Comparison of ENCODE assay signal across 8 cellular contexts in genomic region chr15:51622269-51623180, GRCh38. TPM values are rescaled to one million over a fixed set of nuclear protein-coding genes. Genes with fewer than 3 reads are reported as not detected.
A peak's percentile ranks its signal among the peaks of the same experiment; 100 is the strongest.
DNase-seq lines count a peak whose midpoint lies in the region; ATAC-seq, FAIRE-seq and TF ChIP-seq lines count a peak whose summit lies in the region.

Gene DMXL2, minus strand, starts transcription at chr15:51622771. Its CDS starts 226 bp downstream, at chr15:51622545.

- peak within 1 kb of the TSS; percentile 95 for H3K4me3 Mint-ChIP-seq in HFFc6
- peak within 1 kb of the TSS; percentile 92 for H3K4me3 Mint-ChIP-seq in T-helper 17 cell
- H3K4me3 Mint-ChIP-seq in astrocyte (ENCODE audit: unreplicated experiment) = peak within 1 kb of the TSS; percentile 93

- WGBS in right cardiac atrium = under 1% methylated on average over 96 of the region's 96 CpGs

- H3K36me3 ChIP-seq in astrocyte (ENCODE audit: insufficient read depth, low read length) = no peaks in the 10 kb centered on the region

- peak within 1 kb of the TSS; percentile 95 for H3K4me2 ChIP-seq in astrocyte (ENCODE audit: low read length)

- peak within 1 kb of the TSS; percentile 98 for H2AFZ ChIP-seq in astrocyte (ENCODE audit: low read depth, low read length)

- H3K9me3 ChIP-seq in T-helper 17 cell (ENCODE audit: control insufficient read depth, low read length, poor library complexity, severe bottlenecking) (no peaks in the 10 kb centered on the region), astrocyte (ENCODE audit: insufficient read depth, low read depth, low read length) (no peaks in the 10 kb centered on the region), right cardiac atrium (ENCODE audit: control insufficient read depth, low read length) (no peaks in the 10 kb centered on the region)

- peak within 1 kb of the TSS; percentile 87 for H3K9ac ChIP-seq in astrocyte (ENCODE audit: low read length)

- peaks cover 8% of the 10 kb centered on the region for H4K20me1 ChIP-seq in astrocyte (ENCODE audit: insufficient read depth, low read length)

- H3K4me1 Mint-ChIP-seq in HFFc6 (ENCODE audit: low read depth) (peaks cover 27% of the 10 kb centered on the region), T-helper 17 cell (peaks cover 13% of the 10 kb centered on the region), astrocyte (ENCODE audit: low read depth, unreplicated experiment) (peaks cover 6% of the 10 kb centered on the region)

- peak; percentile 78 for ATAC-seq in T-helper 17 cell
- ATAC-seq in right cardiac atrium = peak; percentile 92 to 94

- H3K4me3 ChIP-seq in astrocyte (ENCODE audit: insufficient read depth, low read depth, low read length) (peak within 1 kb of the TSS; percentile 91), right cardiac atrium (ENCODE audit: low read length) (peak within 1 kb of the TSS; percentile 64)

- H3K27ac Mint-ChIP-seq in HFFc6 = peak within 1 kb of the TSS; percentile 79
- H3K27ac Mint-ChIP-seq in T-helper 17 cell = peak within 1 kb of the TSS; percentile 79
- H3K27ac Mint-ChIP-seq in astrocyte (ENCODE audit: unreplicated experiment) = peak within 1 kb of the TSS; percentile 80

- no peaks in the 10 kb centered on the region for H3K36me3 Mint-ChIP-seq in HFFc6 (ENCODE audit: low read depth)
- H3K36me3 Mint-ChIP-seq in T-helper 17 cell (ENCODE audit: low read depth) = no peaks in the 10 kb centered on the region
- no peaks in the 10 kb centered on the region for H3K36me3 Mint-ChIP-seq in astrocyte (ENCODE audit: low read depth, unreplicated experiment)

- peaks cover 7% of the 10 kb centered on the region for H3K27me3 Mint-ChIP-seq in HFFc6 (ENCODE audit: insufficient read depth)
- H3K27me3 Mint-ChIP-seq in T-helper 17 cell = peaks cover 15% of the 10 kb centered on the region
- peaks cover 7% of the 10 kb centered on the region for H3K27me3 Mint-ChIP-seq in astrocyte (ENCODE audit: low read depth, unreplicated experiment)

- H3K27ac ChIP-seq in astrocyte (ENCODE audit: low read depth, low read length) (peak within 1 kb of the TSS; percentile 74), right cardiac atrium (ENCODE audit: low read length) (peak within 1 kb of the TSS; percentile 40)

- H3K79me2 ChIP-seq in astrocyte (ENCODE audit: insufficient read depth, low read length) = peaks cover 17% of the 10 kb centered on the region

- peaks cover 5% of the 10 kb centered on the region for H3K27me3 ChIP-seq in astrocyte (ENCODE audit: insufficient read depth, low read length)
- no peaks in the 10 kb centered on the region for H3K27me3 ChIP-seq in right cardiac atrium (ENCODE audit: control insufficient read depth, insufficient read depth)

- H3K4me1 ChIP-seq in astrocyte (ENCODE audit: insufficient read depth, low read length) (peaks cover 7% of the 10 kb centered on the region), right cardiac atrium (ENCODE audit: control insufficient read depth, insufficient read depth, low read length) (no peaks in the 10 kb centered on the region)

- DNase-seq in GM03348 (ENCODE audit: low spot score) = peak; percentile 96
- peak; percentile 79 for DNase-seq in HFFc6
- DNase-seq in NCI-H128 (lab: John Stamatoyannopoulos, UW; ENCODE audit: unreplicated experiment) = peak; percentile 62
- DNase-seq in T-helper 17 cell = peak; percentile 34 to 64 (median 51)
- peak; percentile 74 for DNase-seq in astrocyte (ENCODE audit: low read depth)
- peak; percentile 88 to 95 (median 95) for DNase-seq in right cardiac atrium
- DNase-seq in pulmonary artery endothelial cell (ENCODE audit: low read depth, low spot score) = peak; percentile 48
- DNase-seq in urothelium cell line (ENCODE audit: low spot score) = peak; percentile 86

- TF ChIP-seq CTCF in HFFc6 (IDR thresholded peaks at IDR 0.05) (no peak), astrocyte (IDR thresholded peaks at IDR 0.05; ENCODE audit: insufficient read depth, low read depth, low read length) (no peak)

- H3K9me3 Mint-ChIP-seq in HFFc6 (no peaks in the 10 kb centered on the region), astrocyte (ENCODE audit: unreplicated experiment) (no peaks in the 10 kb centered on the region)

- FAIRE-seq in astrocyte (lab: Jason Lieb, UNC) = no peak
- FAIRE-seq in urothelium cell line (lab: Jason Lieb, UNC) = peak; percentile 23

- intact Hi-C loops in right cardiac atrium (cut with DNase I) = no loop called here

RNA-seq across cellular contexts. Expression of gene DMXL2, which starts in this region (rescaled TPM):
- 10 to 100 TPM; 10.1 to 12.5 (median 10.7) TPM for total RNA-seq in HFFc6 (2021; fragmentation: NEBNext Ultra II Directional; extraction: Animal tissue kit (Norgen Biotek cat#: 25700))
- 1 to 10 TPM; 5.5 to 7.5 TPM for total RNA-seq in T-helper 17 cell
- 17.8 and 19.0 TPM in 2 replicates for total RNA-seq in astrocyte
- 10 to 100 TPM; 13.0 to 17.1 (median 14.8) TPM for total RNA-seq in right cardiac atrium
- polyA plus RNA-seq in right cardiac atrium = 9.1 TPM
- 11.5 and 12.3 TPM in 2 replicates for total RNA-seq in pulmonary artery endothelial cell

Comparison
In these comparisons a context has a peak if more than half of its experiments do, and no peak if none do; other contexts are left out.
1. Peak in every context shown above with its lines: DNase-seq, ATAC-seq, H3K4me3 ChIP-seq and H3K27ac ChIP-seq.